Comparison of ENCODE assay signal across 24 cellular contexts in the genomic region with DNA sequence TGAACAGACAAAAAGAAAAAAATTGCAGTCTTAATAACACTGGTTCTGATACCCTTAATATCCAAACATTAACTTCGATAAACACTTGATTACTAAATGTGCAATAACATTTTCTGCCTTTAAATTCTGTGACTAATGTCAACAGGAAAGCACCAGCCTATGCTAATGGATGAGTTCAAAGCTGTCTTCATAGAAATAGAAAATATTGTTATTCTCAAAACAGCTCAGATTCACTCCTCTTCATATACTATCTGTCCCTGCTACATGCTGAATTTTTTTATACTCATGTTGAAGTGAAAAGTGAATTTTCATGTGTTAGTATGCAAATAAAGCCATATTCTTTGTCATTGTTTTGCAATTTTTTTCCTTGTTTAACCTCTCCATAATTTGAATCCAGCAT. TPM values are rescaled to one million over a fixed set of nuclear protein-coding genes. Genes with fewer than 3 reads are reported as not detected.
"Had no signal": no experiment of that assay in that cellular context is flagged by ENCODE, and none has a peak within 500 bp of the region (broad histone marks: within the 10 kb centered on the region; RNA-seq: fewer than 3 reads in every experiment).

No MANE protein-coding gene starts in this region.

- H3K36me3 Mint-ChIP-seq: stimulated activated effector memory CD8-positive, alpha-beta T cell treated with anti-CD3 and anti-CD28 coated beads, Interleukin-12 subunit alpha, Interleukin-12 subunit beta, amount 100 ng/mL, for 72 hours had no signal

- H3K4me3 Mint-ChIP-seq: stimulated activated effector memory CD8-positive, alpha-beta T cell treated with anti-CD3 and anti-CD28 coated beads, Interleukin-12 subunit alpha, Interleukin-12 subunit beta, amount 100 ng/mL, for 72 hours; stimulated activated memory B cell treated with anti-CD40 and anti-IgM and Interleukin-4, amounts not matched to agents 10 μg/mL and 1 μg/mL and 100 μg/mL, for 72 hours; stimulated activated naive B cell treated with anti-CD40 and anti-IgM and Interleukin-4, amounts not matched to agents 10 μg/mL and 1 μg/mL and 100 μg/mL, for 72 hours; stimulated activated naive CD8-positive, alpha-beta T cell treated with anti-CD3 and anti-CD28 coated beads, Interleukin-15, amount 100 ng/mL, for 72 hours; stimulated activated naive CD8-positive, alpha-beta T cell treated with anti-CD3 and anti-CD28 coated beads, Interleukin-15, Interleukin-2, amounts not matched to agents 100 ng/mL and 50 ng/mL, for 24 hours; type B pancreatic cell had no signal

- H3K27ac Mint-ChIP-seq: stimulated activated effector memory CD8-positive, alpha-beta T cell treated with anti-CD3 and anti-CD28 coated beads, Interleukin-12 subunit alpha, Interleukin-12 subunit beta, amount 100 ng/mL, for 72 hours; stimulated activated memory B cell treated with anti-CD40 and anti-IgM and Interleukin-4, amounts not matched to agents 10 μg/mL and 1 μg/mL and 100 μg/mL, for 72 hours; stimulated activated naive B cell treated with anti-CD40 and anti-IgM and Interleukin-4, amounts not matched to agents 10 μg/mL and 1 μg/mL and 100 μg/mL, for 72 hours; stimulated activated naive CD8-positive, alpha-beta T cell treated with anti-CD3 and anti-CD28 coated beads, Interleukin-15, amount 100 ng/mL, for 72 hours; stimulated activated naive CD8-positive, alpha-beta T cell treated with anti-CD3 and anti-CD28 coated beads, Interleukin-15, Interleukin-2, amounts not matched to agents 100 ng/mL and 50 ng/mL, for 24 hours; type B pancreatic cell had no signal

- H3K27me3 Mint-ChIP-seq: stimulated activated memory B cell treated with anti-CD40 and anti-IgM and Interleukin-4, amounts not matched to agents 10 μg/mL and 1 μg/mL and 100 μg/mL, for 72 hours; stimulated activated naive B cell treated with anti-CD40 and anti-IgM and Interleukin-4, amounts not matched to agents 10 μg/mL and 1 μg/mL and 100 μg/mL, for 72 hours; stimulated activated naive CD8-positive, alpha-beta T cell treated with anti-CD3 and anti-CD28 coated beads, Interleukin-15, amount 100 ng/mL, for 72 hours; stimulated activated naive CD8-positive, alpha-beta T cell treated with anti-CD3 and anti-CD28 coated beads, Interleukin-15, Interleukin-2, amounts not matched to agents 100 ng/mL and 50 ng/mL, for 24 hours; type B pancreatic cell had no signal

- DNase-seq: stimulated activated CD4-positive, alpha-beta T cell treated with anti-CD3 and anti-CD28 coated beads, Interleukin-2, amount 100 ng/mL, for 48 hours; stimulated activated CD4-positive, alpha-beta T cell treated with anti-CD3 and anti-CD28 coated beads, Interleukin-4, amount 100 ng/mL, for 1 hour; stimulated activated CD4-positive, alpha-beta T cell treated with anti-CD3 and anti-CD28 coated beads, Interleukin-4, amount 100 ng/mL, for 24 hours; stimulated activated CD4-positive, alpha-beta T cell treated with anti-CD3 and anti-CD28 coated beads, Interleukin-4, amount 100 ng/mL, for 4 hours; stimulated activated CD8-positive, alpha-beta memory T cell treated with anti-CD3 and anti-CD28 coated beads, Interleukin-4, amount 100 ng/mL, for 48 hours; stimulated activated naive B cell treated with anti-CD40 and anti-IgM and Interleukin-4, amounts not matched to agents 10 μg/mL and 1 μg/mL and 100 μg/mL, for 72 hours; stimulated activated naive CD4-positive, alpha-beta T cell; stimulated activated naive CD4-positive, alpha-beta T cell treated with Interleukin-2 at 50 U/mL for 16 hours; stimulated activated naive CD8-positive, alpha-beta T cell treated with anti-CD3 and anti-CD28 coated beads, Interleukin-15, amount 100 ng/mL, for 72 hours; stimulated activated naive CD8-positive, alpha-beta T cell treated with anti-CD3 and anti-CD28 coated beads, Interleukin-15, Interleukin-2, amounts not matched to agents 100 U/mL and 50 U/mL, for 24 hours; stomach; substantia nigra; testis; thyroid gland; tibial artery; transverse colon; trophoblast cell; upper lobe of left lung; upper lobe of right lung; uterus had no signal

- H3K4me1 Mint-ChIP-seq: stimulated activated naive CD8-positive, alpha-beta T cell treated with anti-CD3 and anti-CD28 coated beads, Interleukin-15, amount 100 ng/mL, for 72 hours had no signal

- ATAC-seq: stimulated activated effector memory CD8-positive, alpha-beta T cell treated with anti-CD3 and anti-CD28 coated beads, Interleukin-12 subunit alpha, Interleukin-12 subunit beta, amount 100 ng/mL, for 72 hours; stimulated activated memory B cell treated with anti-CD40 and anti-IgM and Interleukin-4, amounts not matched to agents 10 μg/mL and 1 μg/mL and 100 μg/mL, for 72 hours; stimulated activated naive B cell treated with anti-CD40 and anti-IgM and Interleukin-4, amounts not matched to agents 10 μg/mL and 1 μg/mL and 100 μg/mL, for 72 hours; stimulated activated naive CD8-positive, alpha-beta T cell treated with anti-CD3 and anti-CD28 coated beads, Interleukin-15, amount 100 ng/mL, for 72 hours; stimulated activated naive CD8-positive, alpha-beta T cell treated with anti-CD3 and anti-CD28 coated beads, Interleukin-15, Interleukin-2, amounts not matched to agents 100 U/mL and 50 U/mL, for 24 hours; upper lobe of right lung had no signal

RNA-seq across cellular contexts. Expression of a gene that starts 13.9 kb away (rescaled TPM):
- total RNA-seq: upper lobe of right lung had no signal
